In genomic region chr5:149301049-149301743, GRCh38 we compare ENCODE assay signal across 17 cellular contexts. TPM values are rescaled to one million over a fixed set of nuclear protein-coding genes. Genes with fewer than 3 reads are reported as not detected.
DNase-seq lines count a peak whose midpoint lies in the region; ATAC-seq and TF ChIP-seq lines count a peak whose summit lies in the region.
"Had no signal": no experiment of that assay in that cellular context is flagged by ENCODE, and none has a peak within 500 bp of the region (broad histone marks: within the 10 kb centered on the region; RNA-seq: fewer than 3 reads in every experiment).

No MANE protein-coding gene starts in this region.

- no peak for TF ChIP-seq POLR2A in gastrocnemius medialis (IDR thresholded peaks at IDR 0.05)

- in situ Hi-C loops in gastrocnemius medialis (cut with MboI; ENCODE audit: low sequenced_read_pairs in 4 of 4) = no loop called here

- H3K9me3 ChIP-seq in heart right ventricle (no peaks in the 10 kb centered on the region), lower lobe of right lung (no peaks in the 10 kb centered on the region), gastrocnemius medialis (no peaks in the 10 kb centered on the region)

- peaks cover 25 to 94% (median 66%) of the 10 kb centered on the region in 9 donors for H3K4me1 ChIP-seq in heart right ventricle
- peaks cover 46% of the 10 kb centered on the region for H3K4me1 ChIP-seq in lower lobe of right lung
- peaks cover 15 to 45% of the 10 kb centered on the region in 2 donors for H3K4me1 ChIP-seq in gastrocnemius medialis

- intact Hi-C loops in heart right ventricle (cut with DNase I) = no loop called here
- intact Hi-C loops in Right ventricle myocardium superior (cut with DNase I) = no loop called here
- intact Hi-C loops in lower lobe of right lung (cut with DNase I) = no loop called here
- intact Hi-C loops in gastrocnemius medialis (cut with DNase I; ENCODE audit: low total_unique reads) = no loop called here

- ATAC-seq in heart right ventricle (no peak), Right ventricle myocardium superior (ENCODE audit: poor library complexity) (no peak), lower lobe of right lung (no peak), gastrocnemius medialis (no peak)
- ATAC-seq: CD8-positive, alpha-beta T cell had no signal

- H3K27ac ChIP-seq in heart right ventricle = peak overlapping the region in 8 of 10 donors; percentile 31 to 97 (median 84)
- H3K27ac ChIP-seq in lower lobe of right lung = peak overlapping the region; percentile 3
- peak overlapping the region in 3 of 4 donors; percentile 59 to 69 (median 62) for H3K27ac ChIP-seq in gastrocnemius medialis

- H3K4me3 ChIP-seq in heart right ventricle (no peak overlapping the region), lower lobe of right lung (no peak overlapping the region), gastrocnemius medialis (no peak overlapping the region)

- no peak for TF ChIP-seq CTCF in heart right ventricle (IDR thresholded peaks at IDR 0.05)
- TF ChIP-seq CTCF in lower lobe of right lung (IDR thresholded peaks at IDR 0.05) = no peak
- TF ChIP-seq CTCF in gastrocnemius medialis (IDR thresholded peaks at IDR 0.05 in 4 of 5, conservative IDR thresholded peaks at IDR 0.05 in 1 of 5) = no peak

- H3K27me3 ChIP-seq in heart right ventricle (peaks cover 0 to 10% (median 0%) of the 10 kb centered on the region in 7 donors), lower lobe of right lung (ENCODE audit: low read depth) (no peaks in the 10 kb centered on the region), gastrocnemius medialis (no peaks in the 10 kb centered on the region)

- H3K36me3 ChIP-seq in heart right ventricle (peaks cover 0 to 71% (median 27%) of the 10 kb centered on the region in 9 donors), lower lobe of right lung (no peaks in the 10 kb centered on the region), gastrocnemius medialis (peaks cover 0 to 38% of the 10 kb centered on the region in 2 donors)

- DNase-seq in heart right ventricle (no peak), Right ventricle myocardium superior (no peak), ELF-1 (ENCODE audit: low read depth, low spot score) (peak; percentile 32), lower lobe of right lung (no peak), gastrocnemius medialis (no peak), NCI-H128 (lab: John Stamatoyannopoulos, UW; ENCODE audit: unreplicated experiment) (no peak), HT-29 (ENCODE audit: low spot score) (no peak), SKM-1 (lab: John Stamatoyannopoulos, UW; ENCODE audit: unreplicated experiment) (no peak)
- DNase-seq: ACHN; CD8-positive, alpha-beta T cell; COR-L47; DMS153; DMS79 treated with DMSO at 0.1 percent for 48 hours; GDM1; GOT3; H9 had no signal

- WGBS in heart right ventricle, 2 donors = 85 to 86% methylated on average over 13 of the region's 13 CpGs

RNA-seq across cellular contexts. Expression of gene AFAP1L1, which starts 29.5 kb away (rescaled TPM):
- total RNA-seq in heart right ventricle (10 to 100 TPM; 30.3 to 61.6 (median 47.2) TPM), Right ventricle myocardium superior (42.2 TPM), lower lobe of right lung (26.6 TPM), gastrocnemius medialis (10 to 100 TPM; 28.6 to 39.9 (median 32.9) TPM)
- polyA plus RNA-seq in heart right ventricle = 10 to 100 TPM; 35.6 to 35.9 TPM
- total RNA-seq in HT-29 (2014; rRNA removed; shearing (Covaris generic)) = 0.05 TPM in 1 of 2 replicates, not detected in the other
- polyA plus RNA-seq: CD14-positive monocyte had no signal

RNA-seq across cellular contexts. Expression of gene GRPEL2, which starts 44.1 kb away (rescaled TPM):
- total RNA-seq in heart right ventricle (10 to 100 TPM in 6 of 10 donors, 1 to 10 TPM in 4; 8.1 to 13.4 (median 10.2) TPM), Right ventricle myocardium superior (9.0 TPM), lower lobe of right lung (15.1 TPM), gastrocnemius medialis (10 to 100 TPM in 2 of 4 donors, 1 to 10 TPM in 2; 7.8 to 13.3 (median 9.9) TPM)
- 1 to 10 TPM; 4.8 to 9.5 TPM for polyA plus RNA-seq in heart right ventricle
- total RNA-seq in HT-29 (2014; rRNA removed; shearing (Covaris generic)) = 10.7 and 14.2 TPM in 2 replicates

RNA-seq across cellular contexts. Expression of gene PCYOX1L, which starts 56.6 kb away (rescaled TPM):
- 1 to 10 TPM; 2.6 to 5.5 (median 4.0) TPM for total RNA-seq in heart right ventricle
- 1 to 10 TPM; 4.5 to 6.2 TPM for polyA plus RNA-seq in heart right ventricle
- total RNA-seq in Right ventricle myocardium superior = 2.0 TPM
- 5.9 TPM for total RNA-seq in lower lobe of right lung
- total RNA-seq in gastrocnemius medialis = 1 to 10 TPM in 3 of 4 donors, under 1 TPM in 1; 0.29 to 1.5 (median 1.2) TPM
- total RNA-seq in HT-29 (2014; rRNA removed; shearing (Covaris generic)) = 1.2 and 1.7 TPM in 2 replicates

Comparison
In these comparisons a context has a peak if more than half of its experiments do, and no peak if none do; other contexts are left out.
1. H3K27ac ChIP-seq: peak in every context shown above with its lines; median percentile 84 in heart right ventricle; 62 in gastrocnemius medialis; 3 in lower lobe of right lung.
2. RNA of gene AFAP1L1, which starts 29.5 kb away (total RNA-seq): 30.3 to 61.6 TPM in heart right ventricle, 42.2 TPM in Right ventricle myocardium superior (single experiment), 28.6 to 39.9 TPM in gastrocnemius medialis and 26.6 TPM in lower lobe of right lung (single experiment); 0.05 TPM in HT-29; every median in the first group is over 10 times any median in the second.